20 cellular contexts compared by ENCODE assay signal in the genomic region with DNA sequence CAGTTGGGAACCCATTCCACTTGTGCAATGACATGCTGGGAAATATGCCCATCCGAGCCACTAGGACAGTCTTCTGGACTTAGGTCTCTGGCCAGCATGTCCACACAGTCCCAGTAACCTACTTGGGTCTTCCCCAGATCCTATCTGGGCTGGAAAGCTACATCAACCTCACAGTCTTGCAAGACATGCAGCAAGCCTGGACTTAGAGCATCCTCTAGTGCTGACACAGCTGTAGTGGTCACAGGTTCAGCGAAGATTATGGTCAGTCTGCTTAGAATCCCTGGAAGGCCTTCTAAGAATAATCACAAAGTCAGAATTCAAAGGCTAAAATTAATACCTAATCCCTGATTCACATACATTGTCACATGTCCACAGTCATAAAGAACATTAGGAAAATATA.
DNase-seq lines count a peak whose midpoint lies in the region; ATAC-seq, FAIRE-seq and TF ChIP-seq lines count a peak whose summit lies in the region.
"Had no signal": no experiment of that assay in that cellular context is flagged by ENCODE, and none has a peak within 500 bp of the region (broad histone marks: within the 10 kb centered on the region; RNA-seq: fewer than 3 reads in every experiment).

No MANE protein-coding gene starts in this region.

- CTCF ChIA-PET in H1 (lab: Charles Lee; ENCODE audit: partially characterized antibody) (interaction anchor here (0.8 to 1.0 kb wide), 2 partner anchors 12 to 431 kb away, joined by 3 to 4 read pairs; no protein-coding TSS in a partner anchor), A673 (lab: Charles Lee) (no interaction called here)

- H3K56ac ChIP-seq in H1 (replicated peaks; ENCODE audit: insufficient read length, low read depth, low read length): no peak overlapping the region

- no peak overlapping the region for H4K5ac ChIP-seq in H1 (ENCODE audit: insufficient read length, low read depth, low read length)

- H3K79me2 ChIP-seq in DND-41 (ENCODE audit: insufficient read depth, low read length) (no peaks in the 10 kb centered on the region), H1 (ENCODE audit: control insufficient read depth in 1 of 2, insufficient read depth in 2 of 2, low read length in 2 of 2) (no peaks in the 10 kb centered on the region)

- BruUV-seq in A673 (replicated peaks; lab: Mats Ljungman, UMichigan): no TSS peak

- H2BK5ac ChIP-seq in H1 (ENCODE audit: low read depth, low read length): no peak overlapping the region

- no peak overlapping the region for H2BK15ac ChIP-seq in H1 (ENCODE audit: low read length)

- POLR2A ChIA-PET in H1 (lab: Charles Lee; ENCODE audit: partially characterized antibody) (no interaction called here), A673 (lab: Charles Lee; ENCODE audit: low non-redundant PET) (no interaction called here)

- H3K9me3 Mint-ChIP-seq in mesothelial cell of epicardium: peaks cover 44% of the 10 kb centered on the region

- H3K9ac ChIP-seq in DND-41 (ENCODE audit: low read depth, low read length): no peak overlapping the region
- H3K9ac ChIP-seq in H1 (replicated peaks in 1 of 4; ENCODE audit: extremely low read depth in 1 of 4, low read depth in 3 of 4, low read length in 3 of 4): no peak overlapping the region
- H3K9ac ChIP-seq: GM23248 had no signal

- H2AFZ ChIP-seq in DND-41 (ENCODE audit: low read depth, low read length) (no peak overlapping the region), H1 (ENCODE audit: low read length) (no peak overlapping the region)
- H2AFZ ChIP-seq: GM23248 had no signal

- no peak overlapping the region for H3K27ac ChIP-seq in DND-41 (ENCODE audit: low read length)
- H3K27ac ChIP-seq in H1 (ENCODE audit: low read depth, low read length): no peak overlapping the region
- no peak overlapping the region for H3K27ac ChIP-seq in A673 (ENCODE audit: low read depth, low read length, poor library complexity, severe bottlenecking)
- H3K27ac ChIP-seq: C4-2B, GM23248, HL-60 had no signal

- no peak overlapping the region for H4K91ac ChIP-seq in H1 (replicated peaks; ENCODE audit: insufficient read length, low read length)

- H3K4me3 ChIP-seq in DND-41 (ENCODE audit: low read depth in 1 of 2, low read length in 2 of 2): no peak overlapping the region
- no peak overlapping the region for H3K4me3 ChIP-seq in H1 (ENCODE audit: extremely low read depth in 1 of 4, insufficient read depth in 2 of 4, low read depth in 3 of 4, low read length in 4 of 4)
- no peak overlapping the region for H3K4me3 ChIP-seq in A673 (ENCODE audit: low read depth, low read length, poor library complexity, severe bottlenecking)
- H3K4me3 ChIP-seq: GM12878, GM23248, HAP-1, K562 had no signal

- TF ChIP-seq CTCF in DND-41 (IDR thresholded peaks at IDR 0.05; ENCODE audit: borderline replicate concordance, extremely low read depth, low read length, poor library complexity, severe bottlenecking): peak; percentile 10
- peak in 2 of 3 experiments; percentile 17 to 44; a peak in 2 of 4 replicates for TF ChIP-seq CTCF in H1 (IDR thresholded peaks at IDR 0.05; ENCODE audit: control extremely low read depth in 1 of 3, insufficient read depth in 1 of 3, low read depth in 1 of 3, low read length in 3 of 3)
- TF ChIP-seq CTCF in A673 (conservative IDR thresholded peaks at IDR 0.05; ENCODE audit: low read depth, low read length): no peak
- no peak for TF ChIP-seq CTCF in mesothelial cell of epicardium (IDR thresholded peaks at IDR 0.05; ENCODE audit: unreplicated experiment)

- no peak overlapping the region for H2BK12ac ChIP-seq in H1 (ENCODE audit: low read depth, low read length)

- no peak overlapping the region for H3K14ac ChIP-seq in H1 (ENCODE audit: insufficient read length)

- H3K27me3 Mint-ChIP-seq in mesothelial cell of epicardium (ENCODE audit: low read depth): no peaks in the 10 kb centered on the region
- H3K27me3 Mint-ChIP-seq: CD4-positive, alpha-beta T cell had no signal

- H3K79me1 ChIP-seq in H1 (ENCODE audit: low read depth, low read length): no peaks in the 10 kb centered on the region

- H4K20me1 ChIP-seq in DND-41 (ENCODE audit: insufficient read depth, low read length) (no peaks in the 10 kb centered on the region), H1 (replicated peaks in 1 of 2; ENCODE audit: control insufficient read depth in 1 of 2, insufficient read depth in 2 of 2, low read length in 2 of 2) (no peaks in the 10 kb centered on the region)

- no peak overlapping the region for H4K8ac ChIP-seq in H1 (ENCODE audit: extremely low read depth, insufficient read depth, low read length)

- peaks cover 4% of the 10 kb centered on the region for H3K4me1 Mint-ChIP-seq in mesothelial cell of epicardium

- H3K4me2 ChIP-seq in DND-41 (ENCODE audit: insufficient read depth, low read length) (no peak overlapping the region), H1 (ENCODE audit: insufficient read depth in 1 of 2, low read depth in 2 of 2, low read length in 2 of 2) (no peak overlapping the region)

- H3K36me3 Mint-ChIP-seq in mesothelial cell of epicardium: peaks cover 6% of the 10 kb centered on the region

- H3K18ac ChIP-seq in H1 (ENCODE audit: extremely low read depth, low read length): no peak overlapping the region

- WGBS in H1 (ENCODE audit: extremely low coverage in 1 of 2, insufficient coverage in 1 of 2, insufficient read length in 1 of 2, insufficient replicate concordance in 2 of 2, low coverage in 1 of 2, low lambda C conversion rate in 2 of 2, missing lambda C conversion rate in 1 of 2), 2 experiments: 84% methylated on average over 2 of the region's 2 CpGs; no CpG with 5 or more reads in 1 of the 2 experiments

- intact Hi-C loops in A673 (cut with micrococcal nuclease; ENCODE audit: unreplicated experiment): no loop called here

- H3K23me2 ChIP-seq in H1 (ENCODE audit: low read depth, low read length): no peaks in the 10 kb centered on the region

- no peak overlapping the region for H3K4ac ChIP-seq in H1 (replicated peaks; ENCODE audit: insufficient read length, low read depth, low read length)

- no peak overlapping the region for H3K4me3 Mint-ChIP-seq in mesothelial cell of epicardium
- H3K4me3 Mint-ChIP-seq: CD4-positive, alpha-beta T cell had no signal

- no peak overlapping the region for H2AK5ac ChIP-seq in H1 (ENCODE audit: low read depth, low read length)

- peak; percentile 28 for TF ChIP-seq RAD21 in Ishikawa (IDR thresholded peaks at IDR 0.05; ENCODE audit: low read depth)
- peak; percentile 68 to 79 for TF ChIP-seq RAD21 in H1 (IDR thresholded peaks at IDR 0.05 in 1 of 2, conservative IDR thresholded peaks at IDR 0.05 in 1 of 2; ENCODE audit: low read depth in 2 of 2, low read length in 2 of 2)

- H3K27ac Mint-ChIP-seq in mesothelial cell of epicardium: no peak overlapping the region
- H3K27ac Mint-ChIP-seq: CD4-positive, alpha-beta T cell had no signal

- H3K4me1 ChIP-seq in DND-41 (ENCODE audit: insufficient read depth, low read length): no peaks in the 10 kb centered on the region
- no peaks in the 10 kb centered on the region for H3K4me1 ChIP-seq in H1 (replicated peaks in 1 of 4; ENCODE audit: control insufficient read depth in 3 of 4, insufficient read depth in 4 of 4, low read length in 3 of 4)
- no peaks in the 10 kb centered on the region for H3K4me1 ChIP-seq in A673 (ENCODE audit: insufficient read depth, low read length, poor library complexity, severe bottlenecking)
- H3K4me1 ChIP-seq: Caco-2, HAP-1 had no signal

- ATAC-seq in DND-41 (ENCODE audit: insufficient read depth, low read depth): no peak
- ATAC-seq in left lobe of liver: peak; percentile 41
- no peak for ATAC-seq in GM18502 (IDR thresholded peaks at IDR 0.05; ENCODE audit: poor library complexity, unreplicated experiment)
- ATAC-seq: GM12878, K562 had no signal

- no peak overlapping the region for H2BK20ac ChIP-seq in H1 (ENCODE audit: low read length)

- no peaks in the 10 kb centered on the region for H3K27me3 ChIP-seq in DND-41 (ENCODE audit: insufficient read depth, low read length, poor library complexity)
- no peaks in the 10 kb centered on the region for H3K27me3 ChIP-seq in H1 (replicated peaks in 1 of 4; ENCODE audit: control insufficient read depth in 3 of 4, extremely low read depth in 1 of 4, insufficient read depth in 3 of 4, low read length in 3 of 4)
- no peaks in the 10 kb centered on the region for H3K27me3 ChIP-seq in A673 (replicated peaks; ENCODE audit: insufficient read depth, low read depth, low read length, poor library complexity)

- no peaks in the 10 kb centered on the region for H3K36me3 ChIP-seq in DND-41 (ENCODE audit: insufficient read depth, low read length)
- H3K36me3 ChIP-seq in H1 (ENCODE audit: control insufficient read depth in 2 of 4, insufficient read depth in 4 of 4, low read length in 3 of 4): no peaks in the 10 kb centered on the region
- no peaks in the 10 kb centered on the region for H3K36me3 ChIP-seq in A673 (ENCODE audit: insufficient read depth, low read length, poor library complexity, severe bottlenecking)
- H3K36me3 ChIP-seq: HAP-1 had no signal

- TF ChIP-seq EP300 in Ishikawa (IDR thresholded peaks at IDR 0.05; ENCODE audit: borderline replicate concordance) (no peak), H1 (IDR thresholded peaks at IDR 0.05; ENCODE audit: borderline replicate concordance in 1 of 2, low read depth in 2 of 2, low read length in 2 of 2) (no peak)

- H3K23ac ChIP-seq in H1 (ENCODE audit: insufficient read length): no peak overlapping the region

- H3K9me3 ChIP-seq in DND-41 (ENCODE audit: insufficient read depth, low read length, severe bottlenecking): peaks cover 20% of the 10 kb centered on the region
- H3K9me3 ChIP-seq in H1 (ENCODE audit: insufficient read depth in 2 of 2, low read depth in 1 of 2, low read length in 1 of 2): no peaks in the 10 kb centered on the region
- H3K9me3 ChIP-seq in A673 (ENCODE audit: low read depth, low read length, poor library complexity, severe bottlenecking): no peaks in the 10 kb centered on the region
- H3K9me3 ChIP-seq: Caco-2, HAP-1 had no signal

- FAIRE-seq in H1 (lab: Jason Lieb, UNC): no peak
- FAIRE-seq: D721Med, GM12878, K562 had no signal

- no peak for TF ChIP-seq POLR2A in H1 (IDR thresholded peaks at IDR 0.05; ENCODE audit: control extremely low read depth in 1 of 2, low read depth in 2 of 2, low read length in 2 of 2)

- no peak overlapping the region for H2BK120ac ChIP-seq in H1 (replicated peaks; ENCODE audit: low read depth, low read length)

- no peak for DNase-seq in DND-41
- no peak for DNase-seq in H1 (ENCODE audit: low read depth in 1 of 2, low spot score in 2 of 2)
- DNase-seq in left lobe of liver (ENCODE audit: low spot score): no peak
- no peak for DNase-seq in NCI-H2196 treated with DMSO at 0.1 percent for 48 hours (lab: John Stamatoyannopoulos, UW; ENCODE audit: unreplicated experiment)
- no peak for DNase-seq in A673 (ENCODE audit: low spot score)
- DNase-seq in mesothelial cell of epicardium (ENCODE audit: low spot score in 2 of 2, unreplicated experiment in 2 of 2): no peak
- DNase-seq: ACHN; Caco-2; CD4-positive, alpha-beta T cell; DMS79 treated with DMSO at 0.1 percent for 48 hours; EL; GM23248 had no signal

TF ChIP-seq in Ishikawa, 13 proteins besides CTCF, POLR2A, EP300 and RAD21 (continues in another document):
- no peak for TF ChIP-seq NFIC (IDR thresholded peaks at IDR 0.05)
- TF ChIP-seq CEBPB (IDR thresholded peaks at IDR 0.05): no peak
- TF ChIP-seq TCF12 (IDR thresholded peaks at IDR 0.05; ENCODE audit: low read depth): no peak

TF ChIP-seq in H1, 55 proteins besides CTCF, POLR2A, EP300 and RAD21 (continues in another document):
- TF ChIP-seq BRCA1 (IDR thresholded peaks at IDR 0.05; ENCODE audit: low read depth, low read length) (no peak), ZNF274 (IDR thresholded peaks at IDR 0.05; ENCODE audit: borderline replicate concordance, extremely low read depth, low read length) (no peak)

Comparison
In these comparisons a context has a peak if more than half of its experiments do, and no peak if none do; other contexts are left out.
1. CTCF ChIP-seq: peak in DND-41 (single experiment) and H1 (2 of 3); none in A673 (single experiment) and mesothelial cell of epicardium (single experiment).